In genomic region chr10:102770792-102771191, GRCh38 we compare ENCODE assay signal across 12 cellular contexts. TPM values are rescaled to one million over a fixed set of nuclear protein-coding genes. Genes with fewer than 3 reads are reported as not detected.
A peak's percentile ranks its signal among the peaks of the same experiment; 100 is the strongest.
DNase-seq lines count a peak whose midpoint lies in the region; ATAC-seq, FAIRE-seq and TF ChIP-seq lines count a peak whose summit lies in the region.
"Had no signal": no experiment of that assay in that cellular context is flagged by ENCODE, and none has a peak within 500 bp of the region (broad histone marks: within the 10 kb centered on the region; RNA-seq: fewer than 3 reads in every experiment).

No MANE protein-coding gene starts in this region.

- peaks cover 44% of the 10 kb centered on the region for H3K79me2 ChIP-seq in astrocyte (ENCODE audit: insufficient read depth, low read length)

- H3K4me1 ChIP-seq in astrocyte (ENCODE audit: insufficient read depth, low read length) (peaks cover 35% of the 10 kb centered on the region), kidney (ENCODE audit: control insufficient read depth in 1 of 2, insufficient read depth in 1 of 2, low read depth in 1 of 2, low read length in 2 of 2) (peaks cover 34 to 40% of the 10 kb centered on the region in 2 donors), subcutaneous abdominal adipose tissue (ENCODE audit: control insufficient read depth in 5 of 5, insufficient read depth in 5 of 5, low read length in 5 of 5) (peaks cover 18 to 53% (median 38%) of the 10 kb centered on the region in 5 donors)

- peak overlapping the region in 1 of 2 donors; percentile 39 for H3K4me3 Mint-ChIP-seq in activated T-cell treated with anti-CD3 and anti-CD28 coated beads, Interleukin-2, amount 50 U/mL, for 72 hours
- no peak overlapping the region for H3K4me3 Mint-ChIP-seq in activated T-cell treated with anti-CD3 and anti-CD28 coated beads, Interleukin-2, amount 50 U/mL, for 4 hours
- peak overlapping the region; percentile 34 for H3K4me3 Mint-ChIP-seq in astrocyte (ENCODE audit: unreplicated experiment)
- H3K4me3 Mint-ChIP-seq: activated naive CD8-positive, alpha-beta T cell treated with anti-CD3 and anti-CD28 coated beads, Interleukin-2, amount 50 U/mL, for 24 hours had no signal

- peaks cover 32% of the 10 kb centered on the region for H4K20me1 ChIP-seq in astrocyte (ENCODE audit: insufficient read depth, low read length)

- H3K4me2 ChIP-seq in astrocyte (ENCODE audit: low read length), result no peak overlapping the region

- H3K27ac ChIP-seq in astrocyte (ENCODE audit: low read depth, low read length) (no peak overlapping the region), kidney (ENCODE audit: low read depth in 2 of 2, low read length in 2 of 2) (peak overlapping the region; percentile 16 to 55), subcutaneous abdominal adipose tissue (ENCODE audit: low read depth, low read length) (peak overlapping the region; percentile 51)

- H3K9ac ChIP-seq in astrocyte (ENCODE audit: low read length) (no peak overlapping the region), kidney (ENCODE audit: low read length in 2 of 2) (no peak overlapping the region), subcutaneous abdominal adipose tissue (ENCODE audit: low read length in 5 of 5) (no peak overlapping the region)

- TF ChIP-seq CTCF in astrocyte (IDR thresholded peaks at IDR 0.05; ENCODE audit: insufficient read depth, low read depth, low read length), result no peak
- no peak for TF ChIP-seq CTCF in kidney (IDR thresholded peaks at IDR 0.05; ENCODE audit: borderline replicate concordance, extremely low read depth, insufficient read depth)

- peaks cover 0 to 2% of the 10 kb centered on the region in 2 donors for H3K36me3 Mint-ChIP-seq in activated T-cell treated with anti-CD3 and anti-CD28 coated beads, Interleukin-2, amount 50 U/mL, for 72 hours (ENCODE audit: insufficient read depth in 2 of 2)
- H3K36me3 Mint-ChIP-seq in activated T-cell treated with anti-CD3 and anti-CD28 coated beads, Interleukin-2, amount 50 U/mL, for 4 hours (ENCODE audit: insufficient read depth), result peaks cover 15% of the 10 kb centered on the region
- peaks cover 2% of the 10 kb centered on the region for H3K36me3 Mint-ChIP-seq in astrocyte (ENCODE audit: low read depth, unreplicated experiment)

- no peak for DNase-seq in activated T-cell treated with anti-CD3 and anti-CD28 coated beads, Interleukin-2, amount 50 U/mL, for 72 hours
- DNase-seq in activated T-cell treated with anti-CD3 and anti-CD28 coated beads, Interleukin-2, amount 50 U/mL, for 4 hours, result no peak
- no peak for DNase-seq in astrocyte (ENCODE audit: low read depth)
- no peak for DNase-seq in kidney
- no peak for DNase-seq in NCI-H524 treated with DMSO at 0.1 percent for 48 hours (lab: John Stamatoyannopoulos, UW)
- DNase-seq: activated naive CD8-positive, alpha-beta T cell treated with anti-CD3 and anti-CD28 coated beads, Interleukin-2, amount 50 U/mL, for 24 hours; cortex of kidney; NCI-H1048 had no signal

- peaks cover 83% of the 10 kb centered on the region for H3K4me1 Mint-ChIP-seq in activated T-cell treated with anti-CD3 and anti-CD28 coated beads, Interleukin-2, amount 50 U/mL, for 72 hours (ENCODE audit: low read depth)
- peaks cover 56% of the 10 kb centered on the region for H3K4me1 Mint-ChIP-seq in activated T-cell treated with anti-CD3 and anti-CD28 coated beads, Interleukin-2, amount 50 U/mL, for 4 hours (ENCODE audit: low read depth)
- peaks cover 61% of the 10 kb centered on the region for H3K4me1 Mint-ChIP-seq in astrocyte (ENCODE audit: low read depth, unreplicated experiment)

- H2AFZ ChIP-seq in astrocyte (ENCODE audit: low read depth, low read length), result no peak overlapping the region

- no peaks in the 10 kb centered on the region for H3K27me3 ChIP-seq in astrocyte (ENCODE audit: insufficient read depth, low read length)
- no peaks in the 10 kb centered on the region for H3K27me3 ChIP-seq in subcutaneous abdominal adipose tissue (ENCODE audit: control insufficient read depth in 5 of 5, insufficient read depth in 4 of 5, low read length in 5 of 5)

- no peaks in the 10 kb centered on the region for H3K9me3 Mint-ChIP-seq in activated T-cell treated with anti-CD3 and anti-CD28 coated beads, Interleukin-2, amount 50 U/mL, for 72 hours
- no peaks in the 10 kb centered on the region for H3K9me3 Mint-ChIP-seq in activated T-cell treated with anti-CD3 and anti-CD28 coated beads, Interleukin-2, amount 50 U/mL, for 4 hours
- no peaks in the 10 kb centered on the region for H3K9me3 Mint-ChIP-seq in astrocyte (ENCODE audit: unreplicated experiment)
- H3K9me3 Mint-ChIP-seq: activated naive CD8-positive, alpha-beta T cell treated with anti-CD3 and anti-CD28 coated beads, Interleukin-2, amount 50 U/mL, for 24 hours had no signal

- H3K9me3 ChIP-seq in astrocyte (ENCODE audit: insufficient read depth, low read depth, low read length), result no peaks in the 10 kb centered on the region
- no peaks in the 10 kb centered on the region for H3K9me3 ChIP-seq in kidney (ENCODE audit: control insufficient read depth in 1 of 2, low read length in 2 of 2)
- no peaks in the 10 kb centered on the region for H3K9me3 ChIP-seq in subcutaneous abdominal adipose tissue (ENCODE audit: control insufficient read depth in 5 of 5, low read length in 5 of 5)

- FAIRE-seq in astrocyte (lab: Jason Lieb, UNC) (no peak), kidney (lab: Jason Lieb, UNC) (no peak)
- FAIRE-seq: HTR-8/SVneo had no signal

- no peak overlapping the region for H3K27ac Mint-ChIP-seq in activated T-cell treated with anti-CD3 and anti-CD28 coated beads, Interleukin-2, amount 50 U/mL, for 72 hours
- H3K27ac Mint-ChIP-seq in astrocyte (ENCODE audit: unreplicated experiment), result peak overlapping the region; percentile 50
- H3K27ac Mint-ChIP-seq: activated naive CD8-positive, alpha-beta T cell treated with anti-CD3 and anti-CD28 coated beads, Interleukin-2, amount 50 U/mL, for 24 hours had no signal

- intact Hi-C loops in kidney (cut with DNase I), result no loop called here

- H3K27me3 Mint-ChIP-seq in activated T-cell treated with anti-CD3 and anti-CD28 coated beads, Interleukin-2, amount 50 U/mL, for 72 hours (ENCODE audit: low read depth), result no peaks in the 10 kb centered on the region
- no peaks in the 10 kb centered on the region for H3K27me3 Mint-ChIP-seq in activated T-cell treated with anti-CD3 and anti-CD28 coated beads, Interleukin-2, amount 50 U/mL, for 4 hours (ENCODE audit: low read depth)
- no peaks in the 10 kb centered on the region for H3K27me3 Mint-ChIP-seq in astrocyte (ENCODE audit: low read depth, unreplicated experiment)
- H3K27me3 Mint-ChIP-seq: activated naive CD8-positive, alpha-beta T cell treated with anti-CD3 and anti-CD28 coated beads, Interleukin-2, amount 50 U/mL, for 24 hours had no signal

- H3K36me3 ChIP-seq in astrocyte (ENCODE audit: insufficient read depth, low read length), result no peaks in the 10 kb centered on the region
- no peaks in the 10 kb centered on the region for H3K36me3 ChIP-seq in kidney (ENCODE audit: control insufficient read depth in 1 of 2, insufficient read depth in 2 of 2, low read length in 2 of 2)
- peaks cover 0 to 3% (median under 1%) of the 10 kb centered on the region in 5 donors for H3K36me3 ChIP-seq in subcutaneous abdominal adipose tissue (ENCODE audit: control insufficient read depth in 5 of 5, insufficient read depth in 5 of 5, low read length in 5 of 5)

- ATAC-seq in activated T-cell treated with anti-CD3 and anti-CD28 coated beads, Interleukin-2, amount 50 U/mL, for 72 hours (replicated peaks in 1 of 2), result peak; percentile 22 to 23
- ATAC-seq in activated T-cell treated with anti-CD3 and anti-CD28 coated beads, Interleukin-2, amount 50 U/mL, for 4 hours, result no peak
- ATAC-seq in HG02588 (IDR thresholded peaks at IDR 0.05; ENCODE audit: unreplicated experiment), result no peak
- no peak for ATAC-seq in HG03280 (IDR thresholded peaks at IDR 0.05; ENCODE audit: unreplicated experiment)

- H3K4me3 ChIP-seq in astrocyte (ENCODE audit: insufficient read depth, low read depth, low read length) (no peak overlapping the region), kidney (ENCODE audit: low read length in 2 of 2) (no peak overlapping the region), subcutaneous abdominal adipose tissue (ENCODE audit: low read depth in 1 of 5, low read length in 5 of 5) (no peak overlapping the region)

RNA-seq across cellular contexts. Expression of gene WBP1L, which starts 27.0 kb away (rescaled TPM):
- 10 to 100 TPM; 19.6 to 20.1 TPM for total RNA-seq in activated T-cell treated with anti-CD3 and anti-CD28 coated beads, Interleukin-2, amount 50 U/mL, for 72 hours
- total RNA-seq in activated T-cell treated with anti-CD3 and anti-CD28 coated beads, Interleukin-2, amount 50 U/mL, for 4 hours, result 10 to 100 TPM; 12.8 to 15.1 (median 14.0) TPM
- total RNA-seq in astrocyte (73.6 and 75.7 TPM in 2 replicates), kidney (55.7 TPM)
- polyA plus RNA-seq in kidney (ENCODE audit: insufficient read depth, low read depth, low replicate concordance), result 27.8 TPM

RNA-seq across cellular contexts. Expression of gene SFXN2, which starts 56.4 kb away (rescaled TPM):
- 10 to 100 TPM in 1 of 2 donors, 1 to 10 TPM in 1; 7.5 to 10.4 TPM for total RNA-seq in activated T-cell treated with anti-CD3 and anti-CD28 coated beads, Interleukin-2, amount 50 U/mL, for 72 hours
- total RNA-seq in activated T-cell treated with anti-CD3 and anti-CD28 coated beads, Interleukin-2, amount 50 U/mL, for 4 hours, result 10 to 100 TPM; 29.0 to 33.7 (median 31.2) TPM
- total RNA-seq in astrocyte (8.4 and 9.1 TPM in 2 replicates), kidney (17.3 TPM)
- polyA plus RNA-seq in kidney (ENCODE audit: insufficient read depth, low read depth, low replicate concordance), result 72.1 TPM

RNA-seq across cellular contexts. Expression of gene ARL3, which starts 56.6 kb away (rescaled TPM):
- 1 to 10 TPM; 8.0 to 8.7 TPM for total RNA-seq in activated T-cell treated with anti-CD3 and anti-CD28 coated beads, Interleukin-2, amount 50 U/mL, for 72 hours
- total RNA-seq in activated T-cell treated with anti-CD3 and anti-CD28 coated beads, Interleukin-2, amount 50 U/mL, for 4 hours, result 1 to 10 TPM; 3.2 to 4.8 (median 3.3) TPM
- total RNA-seq in astrocyte (16.6 and 18.2 TPM in 2 replicates), kidney (16.3 TPM)
- polyA plus RNA-seq in kidney (ENCODE audit: insufficient read depth, low read depth, low replicate concordance), result 28.8 TPM

Comparison
In these comparisons a context has a peak if more than half of its experiments do, and no peak if none do; other contexts are left out.
1. ATAC-seq: peak in activated T-cell treated with anti-CD3 and anti-CD28 coated beads, Interleukin-2, amount 50 U/mL, for 72 hours (2 of 2); none in activated T-cell treated with anti-CD3 and anti-CD28 coated beads, Interleukin-2, amount 50 U/mL, for 4 hours (0 of 2), HG02588 (single experiment) and HG03280 (single experiment).